8 cellular contexts compared by ENCODE assay signal in genomic region chr19:5977785-5978605, GRCh38. TPM values are rescaled to one million over a fixed set of nuclear protein-coding genes. Genes with fewer than 3 reads are reported as not detected.
DNase-seq lines count a peak whose midpoint lies in the region; ATAC-seq and TF ChIP-seq lines count a peak whose summit lies in the region.

A gene with protein sequence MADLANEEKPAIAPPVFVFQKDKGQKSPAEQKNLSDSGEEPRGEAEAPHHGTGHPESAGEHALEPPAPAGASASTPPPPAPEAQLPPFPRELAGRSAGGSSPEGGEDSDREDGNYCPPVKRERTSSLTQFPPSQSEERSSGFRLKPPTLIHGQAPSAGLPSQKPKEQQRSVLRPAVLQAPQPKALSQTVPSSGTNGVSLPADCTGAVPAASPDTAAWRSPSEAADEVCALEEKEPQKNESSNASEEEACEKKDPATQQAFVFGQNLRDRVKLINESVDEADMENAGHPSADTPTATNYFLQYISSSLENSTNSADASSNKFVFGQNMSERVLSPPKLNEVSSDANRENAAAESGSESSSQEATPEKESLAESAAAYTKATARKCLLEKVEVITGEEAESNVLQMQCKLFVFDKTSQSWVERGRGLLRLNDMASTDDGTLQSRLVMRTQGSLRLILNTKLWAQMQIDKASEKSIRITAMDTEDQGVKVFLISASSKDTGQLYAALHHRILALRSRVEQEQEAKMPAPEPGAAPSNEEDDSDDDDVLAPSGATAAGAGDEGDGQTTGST (minus strand): TSS chr19:5978140. CDS start chr19:5978082, 58 bp downstream.

- TF ChIP-seq CTCF in Calu3 (IDR thresholded peaks at IDR 0.05; ENCODE audit: unreplicated experiment): no peak
- TF ChIP-seq CTCF in OCI-LY1 (IDR thresholded peaks at IDR 0.05; ENCODE audit: low read length): no peak
- no peak for TF ChIP-seq CTCF in endothelial cell (IDR thresholded peaks at IDR 0.05; ENCODE audit: unreplicated experiment)

- H3K9ac ChIP-seq in HUES64 (ENCODE audit: low read depth, low read length) (peak within 1 kb of the TSS; percentile 92), OCI-LY1 (ENCODE audit: low read length) (peak within 1 kb of the TSS; percentile 98)

- H3K9me3 Mint-ChIP-seq in Calu3 (ENCODE audit: low read depth, unreplicated experiment) (no peaks in the 10 kb centered on the region), endothelial cell (ENCODE audit: unreplicated experiment) (no peaks in the 10 kb centered on the region)

- H3K27me3 Mint-ChIP-seq in Calu3 (ENCODE audit: unreplicated experiment) (no peaks in the 10 kb centered on the region), endothelial cell (ENCODE audit: unreplicated experiment) (peaks cover 6% of the 10 kb centered on the region)

- peaks cover 49% of the 10 kb centered on the region for H3K36me3 Mint-ChIP-seq in Calu3 (ENCODE audit: insufficient read depth, unreplicated experiment)
- peaks cover 21% of the 10 kb centered on the region for H3K36me3 Mint-ChIP-seq in endothelial cell (ENCODE audit: low read depth, unreplicated experiment)

- H3K9me3 ChIP-seq in HUES64 (ENCODE audit: insufficient read depth, low read depth, low read length) (no peaks in the 10 kb centered on the region), OCI-LY1 (ENCODE audit: low read length) (no peaks in the 10 kb centered on the region)

- peaks cover 5% of the 10 kb centered on the region for H3K4me1 ChIP-seq in HUES64 (ENCODE audit: insufficient read depth, low read length)
- peaks cover 57% of the 10 kb centered on the region for H3K4me1 ChIP-seq in OCI-LY1 (ENCODE audit: insufficient read depth, low read length, severe bottlenecking)

- no peak within 1 kb of the TSS for H2AFZ ChIP-seq in OCI-LY1 (ENCODE audit: low read length)

- H3K4me1 Mint-ChIP-seq in Calu3 (ENCODE audit: low read depth, unreplicated experiment) (peaks cover 30% of the 10 kb centered on the region), endothelial cell (ENCODE audit: unreplicated experiment) (peaks cover 16% of the 10 kb centered on the region)

- WGBS in HUES64: under 1% methylated on average over 88 of the region's 88 CpGs

- peak; percentile 79 for ATAC-seq in GM21447 (IDR thresholded peaks at IDR 0.05; ENCODE audit: unreplicated experiment)

- H3F3A ChIP-seq in OCI-LY1 (ENCODE audit: insufficient read depth, low read length): no peaks in the 10 kb centered on the region

- intact Hi-C loops in Calu3 (cut with micrococcal nuclease; ENCODE audit: unreplicated experiment): no loop called here

- no peaks in the 10 kb centered on the region for H4K20me1 ChIP-seq in OCI-LY1 (ENCODE audit: insufficient read depth, low read length)

- no peaks in the 10 kb centered on the region for H3K27me3 ChIP-seq in HUES64 (ENCODE audit: insufficient read depth, low read length)
- H3K27me3 ChIP-seq in OCI-LY1 (ENCODE audit: insufficient read depth, low read length): no peaks in the 10 kb centered on the region

- peaks cover 24% of the 10 kb centered on the region for H3K36me3 ChIP-seq in HUES64 (ENCODE audit: insufficient read depth, low read length)
- peaks cover 46% of the 10 kb centered on the region for H3K36me3 ChIP-seq in OCI-LY1 (ENCODE audit: insufficient read depth, low read length)

- CTCF ChIA-PET in Calu3 (lab: Charles Lee): no interaction called here

- peak; percentile 94 for DNase-seq in Calu3
- peak; percentile 99 for DNase-seq in activated CD8-positive, alpha-beta memory T cell treated with anti-CD3 and anti-CD28 coated beads, Interleukin-2, amount 50 U/mL, for 48 hours
- peak; percentile 98 for DNase-seq in endothelial cell (ENCODE audit: low spot score)
- peak; percentile 99 for DNase-seq in midbrain (lab: John Stamatoyannopoulos, UW)
- DNase-seq in stimulated activated CD8-positive, alpha-beta memory T cell treated with anti-CD3 and anti-CD28 coated beads, Interleukin-2, amount 100 ng/mL, for 1 hour (ENCODE audit: low read depth in 2 of 2): peak; percentile 96 to 97

- no TSS peak for BruUV-seq in Calu3 (replicated peaks; lab: Mats Ljungman, UMichigan)

- peak within 1 kb of the TSS; percentile 100 for H3K4me2 ChIP-seq in OCI-LY1 (ENCODE audit: low read length)

- H3K4me3 Mint-ChIP-seq in Calu3 (ENCODE audit: low read depth, unreplicated experiment) (peak within 1 kb of the TSS; percentile 94), endothelial cell (ENCODE audit: unreplicated experiment) (peak within 1 kb of the TSS; percentile 97)

- peak within 1 kb of the TSS; percentile 84 for H3K27ac Mint-ChIP-seq in Calu3 (ENCODE audit: unreplicated experiment)
- peak within 1 kb of the TSS; percentile 87 for H3K27ac Mint-ChIP-seq in endothelial cell (ENCODE audit: unreplicated experiment)

- peak within 1 kb of the TSS; percentile 83 for H3K27ac ChIP-seq in HUES64 (ENCODE audit: low read depth, low read length)
- H3K27ac ChIP-seq in OCI-LY1 (ENCODE audit: low read depth, low read length, poor library complexity, severe bottlenecking): peak within 1 kb of the TSS; percentile 70

- peaks cover 56% of the 10 kb centered on the region for H3K79me2 ChIP-seq in OCI-LY1 (ENCODE audit: insufficient read depth, low read length)

- H3K9me2 ChIP-seq in OCI-LY1 (ENCODE audit: low read depth, low read length): no peaks in the 10 kb centered on the region

- H3K4me3 ChIP-seq in HUES64 (ENCODE audit: low read length): peak within 1 kb of the TSS; percentile 84
- peak within 1 kb of the TSS; percentile 75 for H3K4me3 ChIP-seq in OCI-LY1 (ENCODE audit: low read depth, low read length, poor library complexity, severe bottlenecking)

RNA-seq across cellular contexts. Expression of the gene that starts here (rescaled TPM):
- total RNA-seq in Calu3 (2022): 57.0 and 58.4 TPM in 2 replicates
- 57.2 TPM for polyA plus RNA-seq in HUES64 (2013, experiment 1 of 2)
- 66.4 TPM for polyA plus RNA-seq in HUES64 (2013, experiment 2 of 2)
- total RNA-seq in endothelial cell (ENCODE audit: unreplicated experiment): 69.5 TPM

Comparison
In these comparisons a context has a peak if more than half of its experiments do, and no peak if none do; other contexts are left out.
1. Peak in every context shown above with its lines: DNase-seq, ATAC-seq, H3K4me3 ChIP-seq and H3K27ac ChIP-seq.